2 cellular contexts compared by ENCODE assay signal in the genomic region with DNA sequence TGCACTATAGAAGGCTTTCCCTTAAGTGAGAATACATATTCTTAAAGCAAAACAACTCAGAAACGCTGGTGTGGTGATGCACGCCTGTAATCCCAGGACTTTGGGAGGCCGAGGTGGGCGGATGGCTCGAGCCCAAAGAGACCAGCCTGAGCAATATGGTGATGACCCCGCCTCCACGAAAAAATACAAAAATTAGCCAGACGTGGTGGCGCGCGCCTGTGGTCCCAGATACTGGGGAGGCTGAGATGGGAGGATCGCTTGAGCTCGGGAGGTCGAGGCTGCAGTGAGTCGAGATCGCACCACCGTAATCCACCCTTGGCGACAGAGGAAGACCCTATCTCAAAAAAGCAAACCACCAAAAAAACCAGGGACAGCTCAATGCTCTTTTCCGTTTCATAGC.
TF ChIP-seq lines count a peak whose summit lies in the region.

No MANE protein-coding gene starts in this region.

TF ChIP-seq in A549, 52 proteins besides CTCF, POLR2A, EP300 and RAD21:
- TF ChIP-seq EHF (CRISPR knock-in tag; IDR thresholded peaks at IDR 0.05) (no peak), HEYL (CRISPR knock-in tag; IDR thresholded peaks at IDR 0.05) (0 out of 2 replicates have a peak, but pooled peaks have one; percentile 45), CEBPB (IDR thresholded peaks at IDR 0.05) (no peak), NFE2L2 (conservative IDR thresholded peaks at IDR 0.05; ENCODE audit: low read length) (no peak), ZNF302 (CRISPR knock-in tag; IDR thresholded peaks at IDR 0.05) (no peak), ZFP36 (IDR thresholded peaks at IDR 0.05; ENCODE audit: borderline replicate concordance, partially characterized antibody) (no peak), RNF2 (IDR thresholded peaks at IDR 0.05; ENCODE audit: borderline replicate concordance, low read depth) (no peak), JUN (IDR thresholded peaks at IDR 0.05) (no peak)
- TF ChIP-seq, protein P1, sequence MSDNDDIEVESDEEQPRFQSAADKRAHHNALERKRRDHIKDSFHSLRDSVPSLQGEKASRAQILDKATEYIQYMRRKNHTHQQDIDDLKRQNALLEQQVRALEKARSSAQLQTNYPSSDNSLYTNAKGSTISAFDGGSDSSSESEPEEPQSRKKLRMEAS (IDR thresholded peaks at IDR 0.05), result no peak

TF ChIP-seq in K562, 482 proteins besides CTCF, POLR2A, EP300 and RAD21:
- TF ChIP-seq, protein P2, sequence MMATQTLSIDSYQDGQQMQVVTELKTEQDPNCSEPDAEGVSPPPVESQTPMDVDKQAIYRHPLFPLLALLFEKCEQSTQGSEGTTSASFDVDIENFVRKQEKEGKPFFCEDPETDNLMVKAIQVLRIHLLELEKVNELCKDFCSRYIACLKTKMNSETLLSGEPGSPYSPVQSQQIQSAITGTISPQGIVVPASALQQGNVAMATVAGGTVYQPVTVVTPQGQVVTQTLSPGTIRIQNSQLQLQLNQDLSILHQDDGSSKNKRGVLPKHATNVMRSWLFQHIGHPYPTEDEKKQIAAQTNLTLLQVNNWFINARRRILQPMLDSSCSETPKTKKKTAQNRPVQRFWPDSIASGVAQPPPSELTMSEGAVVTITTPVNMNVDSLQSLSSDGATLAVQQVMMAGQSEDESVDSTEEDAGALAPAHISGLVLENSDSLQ (IDR thresholded peaks at IDR 0.05), result no peak
- TF ChIP-seq TAL1 (IDR thresholded peaks at IDR 0.05) (no peak), NFYB (IDR thresholded peaks at IDR 0.05; ENCODE audit: extremely low read depth, insufficient read length) (no peak), ZNF121 (CRISPR knock-in tag; conservative IDR thresholded peaks at IDR 0.05) (no peak), GTF2E2 (tag; IDR thresholded peaks at IDR 0.05) (no peak), ZNF79 (CRISPR knock-in tag; IDR thresholded peaks at IDR 0.05; ENCODE audit: low read depth) (no peak), NFRKB (IDR thresholded peaks at IDR 0.05; ENCODE audit: low read depth) (no peak), TCFL5 (CRISPR knock-in tag; conservative IDR thresholded peaks at IDR 0.05) (no peak), MXI1 (IDR thresholded peaks at IDR 0.05; ENCODE audit: low read depth, low read length) (no peak), PCBP1 (IDR thresholded peaks at IDR 0.05; ENCODE audit: low read depth, low read length, poor library complexity, severe bottlenecking) (no peak), SMARCB1 (IDR thresholded peaks at IDR 0.05; ENCODE audit: insufficient read length, low read depth) (no peak), SRSF9 (IDR thresholded peaks at IDR 0.05; ENCODE audit: borderline replicate concordance, low read depth, low read length) (no peak), DMBX1 (CRISPR knock-in tag; IDR thresholded peaks at IDR 0.05; ENCODE audit: borderline replicate concordance) (no peak), POLR3G (IDR thresholded peaks at IDR 0.05; ENCODE audit: extremely low read depth, insufficient read length, insufficient replicate concordance) (no peak), SRSF7 (optimal IDR thresholded peaks at IDR 0.05; ENCODE audit: low read depth, low read length) (no peak), XRCC3 (IDR thresholded peaks at IDR 0.05) (no peak), XRCC5 (IDR thresholded peaks at IDR 0.05; ENCODE audit: low read depth, low read length) (no peak), C11orf30 (IDR thresholded peaks at IDR 0.05; ENCODE audit: low read depth) (no peak)
- TF ChIP-seq, protein P3, sequence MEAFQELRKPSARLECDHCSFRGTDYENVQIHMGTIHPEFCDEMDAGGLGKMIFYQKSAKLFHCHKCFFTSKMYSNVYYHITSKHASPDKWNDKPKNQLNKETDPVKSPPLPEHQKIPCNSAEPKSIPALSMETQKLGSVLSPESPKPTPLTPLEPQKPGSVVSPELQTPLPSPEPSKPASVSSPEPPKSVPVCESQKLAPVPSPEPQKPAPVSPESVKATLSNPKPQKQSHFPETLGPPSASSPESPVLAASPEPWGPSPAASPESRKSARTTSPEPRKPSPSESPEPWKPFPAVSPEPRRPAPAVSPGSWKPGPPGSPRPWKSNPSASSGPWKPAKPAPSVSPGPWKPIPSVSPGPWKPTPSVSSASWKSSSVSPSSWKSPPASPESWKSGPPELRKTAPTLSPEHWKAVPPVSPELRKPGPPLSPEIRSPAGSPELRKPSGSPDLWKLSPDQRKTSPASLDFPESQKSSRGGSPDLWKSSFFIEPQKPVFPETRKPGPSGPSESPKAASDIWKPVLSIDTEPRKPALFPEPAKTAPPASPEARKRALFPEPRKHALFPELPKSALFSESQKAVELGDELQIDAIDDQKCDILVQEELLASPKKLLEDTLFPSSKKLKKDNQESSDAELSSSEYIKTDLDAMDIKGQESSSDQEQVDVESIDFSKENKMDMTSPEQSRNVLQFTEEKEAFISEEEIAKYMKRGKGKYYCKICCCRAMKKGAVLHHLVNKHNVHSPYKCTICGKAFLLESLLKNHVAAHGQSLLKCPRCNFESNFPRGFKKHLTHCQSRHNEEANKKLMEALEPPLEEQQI (IDR thresholded peaks at IDR 0.05), result no peak
- TF ChIP-seq, protein P4, sequence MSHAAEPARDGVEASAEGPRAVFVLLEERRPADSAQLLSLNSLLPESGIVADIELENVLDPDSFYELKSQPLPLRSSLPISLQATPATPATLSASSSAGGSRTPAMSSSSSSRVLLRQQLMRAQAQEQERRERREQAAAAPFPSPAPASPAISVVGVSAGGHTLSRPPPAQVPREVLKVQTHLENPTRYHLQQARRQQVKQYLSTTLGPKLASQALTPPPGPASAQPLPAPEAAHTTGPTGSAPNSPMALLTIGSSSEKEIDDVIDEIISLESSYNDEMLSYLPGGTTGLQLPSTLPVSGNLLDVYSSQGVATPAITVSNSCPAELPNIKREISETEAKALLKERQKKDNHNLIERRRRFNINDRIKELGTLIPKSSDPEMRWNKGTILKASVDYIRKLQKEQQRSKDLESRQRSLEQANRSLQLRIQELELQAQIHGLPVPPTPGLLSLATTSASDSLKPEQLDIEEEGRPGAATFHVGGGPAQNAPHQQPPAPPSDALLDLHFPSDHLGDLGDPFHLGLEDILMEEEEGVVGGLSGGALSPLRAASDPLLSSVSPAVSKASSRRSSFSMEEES (CRISPR knock-in tag; IDR thresholded peaks at IDR 0.05), result no peak
